ENCODE assay signal across 9 cellular contexts in genomic region chr13:79782541-79783216, GRCh38.
DNase-seq lines count a peak whose midpoint lies in the region; ATAC-seq and TF ChIP-seq lines count a peak whose summit lies in the region.
"Had no signal": no experiment of that assay in that cellular context is flagged by ENCODE, and none has a peak within 500 bp of the region (broad histone marks: within the 10 kb centered on the region; RNA-seq: fewer than 3 reads in every experiment).

No MANE protein-coding gene starts in this region.

- no peaks in the 10 kb centered on the region for H3K36me3 ChIP-seq in ascending aorta
- H3K36me3 ChIP-seq: right lobe of liver had no signal

- no peaks in the 10 kb centered on the region for H3K27me3 ChIP-seq in ascending aorta
- H3K27me3 ChIP-seq: right lobe of liver had no signal

- no peak for TF ChIP-seq CTCF in ascending aorta (IDR thresholded peaks at IDR 0.05)

- peaks cover 0 to 5% of the 10 kb centered on the region in 2 donors for H3K9me3 ChIP-seq in ascending aorta
- H3K9me3 ChIP-seq: right lobe of liver had no signal

- no peak overlapping the region for H3K27ac ChIP-seq in ascending aorta
- H3K27ac ChIP-seq: right lobe of liver had no signal

- H3K4me1 ChIP-seq in ascending aorta = peaks cover 0 to 7% of the 10 kb centered on the region in 2 donors
- H3K4me1 ChIP-seq: right lobe of liver had no signal

- intact Hi-C loops in ascending aorta (cut with DNase I) = no loop called here

- no peak for ATAC-seq in HG02763 (IDR thresholded peaks at IDR 0.05; ENCODE audit: unreplicated experiment)

- no peak overlapping the region for H3K4me3 ChIP-seq in ascending aorta
- H3K4me3 ChIP-seq: right lobe of liver had no signal

- DNase-seq in COR-L47 (lab: John Stamatoyannopoulos, UW) (peak; percentile 73), NCI-H2227 (lab: John Stamatoyannopoulos, UW; ENCODE audit: unreplicated experiment) (peak; percentile 44), ecto neural progenitor cell (ENCODE audit: low spot score) (peak; percentile 81), medulla oblongata (ENCODE audit: extremely low spot score) (peak; percentile 53), ascending aorta (ENCODE audit: low spot score in 2 of 2) (no peak), NCI-H2171 treated with DMSO at 0.1 percent for 48 hours (lab: John Stamatoyannopoulos, UW) (no peak), T-helper 1 cell (no peak)
- DNase-seq: right lobe of liver had no signal

Comparison
In these comparisons a context has a peak if more than half of its experiments do, and no peak if none do; other contexts are left out.
1. DNase-seq: peak in COR-L47 (single experiment), NCI-H2227 (single experiment), ecto neural progenitor cell (single experiment) and medulla oblongata (single experiment); none in ascending aorta (0 of 2), NCI-H2171 treated with DMSO at 0.1 percent for 48 hours (single experiment) and T-helper 1 cell (0 of 5).